2 cellular contexts compared by ENCODE assay signal in the genomic region with DNA sequence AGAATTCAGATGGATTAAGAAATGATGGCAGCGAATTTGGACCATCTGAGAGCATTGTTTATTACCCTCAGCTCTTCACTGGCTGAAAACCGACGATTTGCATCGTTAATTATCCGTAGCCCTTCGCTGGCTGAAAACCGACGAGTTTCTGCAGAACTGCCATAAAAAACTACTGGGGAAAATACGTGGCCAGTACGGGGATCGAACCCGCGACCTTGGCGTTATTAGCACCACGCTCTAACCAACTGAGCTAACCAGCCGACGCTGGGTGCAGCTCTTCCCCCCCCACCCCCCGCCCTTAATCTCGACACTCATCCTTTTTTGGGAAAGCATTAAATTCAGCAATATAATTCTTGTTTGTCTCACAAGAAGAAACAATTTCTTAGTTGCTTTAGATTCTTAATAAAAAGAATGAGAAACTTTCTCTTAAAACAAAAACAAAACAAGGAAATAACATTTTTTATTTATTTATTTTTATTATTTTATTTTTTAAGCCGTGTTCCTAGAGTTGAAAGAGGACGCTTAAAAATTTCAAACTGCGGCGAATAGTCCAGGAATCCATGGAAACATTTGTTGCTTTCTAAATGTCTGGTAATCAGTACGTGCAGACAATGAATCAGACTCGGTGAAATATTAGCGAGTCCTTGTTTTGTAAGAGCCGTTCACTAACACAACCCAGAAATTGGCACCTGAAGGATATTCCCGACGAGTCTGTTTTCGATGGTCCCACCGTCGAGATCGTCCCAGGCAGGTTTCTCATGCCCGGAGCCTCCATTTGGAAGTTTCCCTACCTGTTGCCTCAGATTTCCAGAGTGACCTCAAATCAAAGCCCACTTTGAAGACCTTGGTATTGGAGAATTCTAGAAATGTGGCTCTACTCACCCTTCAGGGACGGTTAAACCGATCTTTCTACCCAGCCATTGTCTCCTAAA.
TF ChIP-seq lines count a peak whose summit lies in the region.

No MANE protein-coding gene starts in this region.

TF ChIP-seq in HEK293, 187 proteins besides CTCF, POLR2A, EP300 and RAD21 (continues in another document):
- TF ChIP-seq REPIN1 (tag by site-specific recombination; IDR thresholded peaks at IDR 0.05; ENCODE audit: low read depth): no peak
- peak; percentile 31; the same call in 1 of the 2 replicates for TF ChIP-seq ZNF324 (tag by site-specific recombination; IDR thresholded peaks at IDR 0.05)
- TF ChIP-seq ZNF2 (tag by site-specific recombination; IDR thresholded peaks at IDR 0.05): 0 out of 2 replicates have a peak, but pooled peaks have one; percentile 35
- TF ChIP-seq ZNF239 (tag by site-specific recombination; IDR thresholded peaks at IDR 0.05): no peak
- TF ChIP-seq, protein P1, sequence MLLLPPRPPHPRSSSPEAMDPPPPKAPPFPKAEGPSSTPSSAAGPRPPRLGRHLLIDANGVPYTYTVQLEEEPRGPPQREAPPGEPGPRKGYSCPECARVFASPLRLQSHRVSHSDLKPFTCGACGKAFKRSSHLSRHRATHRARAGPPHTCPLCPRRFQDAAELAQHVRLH (tag by site-specific recombination; IDR thresholded peaks at IDR 0.05): peak; percentile 90
- 0 out of 2 replicates have a peak, but pooled peaks have one; percentile 33 for TF ChIP-seq ZNF391 (tag by site-specific recombination; IDR thresholded peaks at IDR 0.05; ENCODE audit: borderline replicate concordance, low read depth)
- TF ChIP-seq SP7 (tag by site-specific recombination; IDR thresholded peaks at IDR 0.05): peak; percentile 62
- no peak for TF ChIP-seq ZNF768 (tag by site-specific recombination; IDR thresholded peaks at IDR 0.05)
- TF ChIP-seq KLF8 (tag by site-specific recombination; IDR thresholded peaks at IDR 0.05): 0 out of 2 replicates have a peak, but pooled peaks have one; percentile 69
- peak; percentile 69; the same call in 1 of the 2 replicates for TF ChIP-seq ZNF501 (tag by site-specific recombination; IDR thresholded peaks at IDR 0.05)
- TF ChIP-seq WT1 (tag by site-specific recombination; IDR thresholded peaks at IDR 0.05): peak; percentile 43
- TF ChIP-seq ZNF174 (tag by site-specific recombination; IDR thresholded peaks at IDR 0.05): no peak
- no peak for TF ChIP-seq PRDM2 (tag by site-specific recombination; IDR thresholded peaks at IDR 0.05; ENCODE audit: borderline replicate concordance)
- TF ChIP-seq ZNF426 (tag by site-specific recombination; IDR thresholded peaks at IDR 0.05): no peak
- TF ChIP-seq, protein P2, sequence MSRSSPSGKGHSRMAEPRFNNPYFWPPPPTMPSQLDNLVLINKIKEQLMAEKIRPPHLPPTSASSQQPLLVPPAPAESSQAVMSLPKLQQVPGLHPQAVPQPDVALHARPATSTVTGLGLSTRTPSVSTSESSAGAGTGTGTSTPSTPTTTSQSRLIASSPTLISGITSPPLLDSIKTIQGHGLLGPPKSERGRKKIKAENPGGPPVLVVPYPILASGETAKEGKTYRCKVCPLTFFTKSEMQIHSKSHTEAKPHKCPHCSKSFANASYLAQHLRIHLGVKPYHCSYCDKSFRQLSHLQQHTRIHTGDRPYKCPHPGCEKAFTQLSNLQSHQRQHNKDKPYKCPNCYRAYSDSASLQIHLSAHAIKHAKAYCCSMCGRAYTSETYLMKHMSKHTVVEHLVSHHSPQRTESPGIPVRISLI (tag by site-specific recombination; IDR thresholded peaks at IDR 0.05): peak; percentile 76; the same call in 1 of the 2 replicates
- no peak for TF ChIP-seq ZBTB8A (tag by site-specific recombination; IDR thresholded peaks at IDR 0.05)
- no peak for TF ChIP-seq ZNF114 (tag by site-specific recombination; IDR thresholded peaks at IDR 0.05)
- no peak for TF ChIP-seq ZNF629 (tag by site-specific recombination; IDR thresholded peaks at IDR 0.05)
- TF ChIP-seq ZNF660 (tag by site-specific recombination; IDR thresholded peaks at IDR 0.05): peak; percentile 82
- peak; percentile 47; the same call in 1 of the 2 replicates for TF ChIP-seq KLF10 (tag by site-specific recombination; IDR thresholded peaks at IDR 0.05)

TF ChIP-seq in WTC11, 78 proteins besides CTCF, POLR2A, EP300 and RAD21:
- TF ChIP-seq NFATC4 (CRISPR knock-in tag; IDR thresholded peaks at IDR 0.05): no peak
- TF ChIP-seq TCF7 (CRISPR knock-in tag; IDR thresholded peaks at IDR 0.05; ENCODE audit: low read depth): no peak
- TF ChIP-seq, protein P3, sequence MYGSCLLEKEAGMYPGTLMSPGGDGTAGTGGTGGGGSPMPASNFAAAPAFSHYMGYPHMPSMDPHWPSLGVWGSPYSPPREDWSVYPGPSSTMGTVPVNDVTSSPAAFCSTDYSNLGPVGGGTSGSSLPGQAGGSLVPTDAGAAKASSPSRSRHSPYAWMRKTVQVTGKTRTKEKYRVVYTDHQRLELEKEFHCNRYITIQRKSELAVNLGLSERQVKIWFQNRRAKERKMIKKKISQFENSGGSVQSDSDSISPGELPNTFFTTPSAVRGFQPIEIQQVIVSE (CRISPR knock-in tag; IDR thresholded peaks at IDR 0.05; ENCODE audit: borderline replicate concordance): no peak
- TF ChIP-seq, protein P4, sequence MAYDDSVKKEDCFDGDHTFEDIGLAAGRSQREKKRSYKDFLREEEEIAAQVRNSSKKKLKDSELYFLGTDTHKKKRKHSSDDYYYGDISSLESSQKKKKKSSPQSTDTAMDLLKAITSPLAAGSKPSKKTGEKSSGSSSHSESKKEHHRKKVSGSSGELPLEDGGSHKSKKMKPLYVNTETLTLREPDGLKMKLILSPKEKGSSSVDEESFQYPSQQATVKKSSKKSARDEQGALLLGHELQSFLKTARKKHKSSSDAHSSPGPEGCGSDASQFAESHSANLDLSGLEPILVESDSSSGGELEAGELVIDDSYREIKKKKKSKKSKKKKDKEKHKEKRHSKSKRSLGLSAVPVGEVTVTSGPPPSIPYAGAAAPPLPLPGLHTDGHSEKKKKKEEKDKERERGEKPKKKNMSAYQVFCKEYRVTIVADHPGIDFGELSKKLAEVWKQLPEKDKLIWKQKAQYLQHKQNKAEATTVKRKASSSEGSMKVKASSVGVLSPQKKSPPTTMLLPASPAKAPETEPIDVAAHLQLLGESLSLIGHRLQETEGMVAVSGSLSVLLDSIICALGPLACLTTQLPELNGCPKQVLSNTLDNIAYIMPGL (CRISPR knock-in tag; IDR thresholded peaks at IDR 0.05): peak; percentile 54; the same call in 1 of the 2 replicates
- 0 out of 2 replicates have a peak, but pooled peaks have one; percentile 39 for TF ChIP-seq ETV6 (CRISPR knock-in tag; IDR thresholded peaks at IDR 0.05)
- 0 out of 2 replicates have a peak, but pooled peaks have one; percentile 48 for TF ChIP-seq ZNF121 (CRISPR knock-in tag; IDR thresholded peaks at IDR 0.05)
